10 cellular contexts compared by ENCODE assay signal in the genomic region with DNA sequence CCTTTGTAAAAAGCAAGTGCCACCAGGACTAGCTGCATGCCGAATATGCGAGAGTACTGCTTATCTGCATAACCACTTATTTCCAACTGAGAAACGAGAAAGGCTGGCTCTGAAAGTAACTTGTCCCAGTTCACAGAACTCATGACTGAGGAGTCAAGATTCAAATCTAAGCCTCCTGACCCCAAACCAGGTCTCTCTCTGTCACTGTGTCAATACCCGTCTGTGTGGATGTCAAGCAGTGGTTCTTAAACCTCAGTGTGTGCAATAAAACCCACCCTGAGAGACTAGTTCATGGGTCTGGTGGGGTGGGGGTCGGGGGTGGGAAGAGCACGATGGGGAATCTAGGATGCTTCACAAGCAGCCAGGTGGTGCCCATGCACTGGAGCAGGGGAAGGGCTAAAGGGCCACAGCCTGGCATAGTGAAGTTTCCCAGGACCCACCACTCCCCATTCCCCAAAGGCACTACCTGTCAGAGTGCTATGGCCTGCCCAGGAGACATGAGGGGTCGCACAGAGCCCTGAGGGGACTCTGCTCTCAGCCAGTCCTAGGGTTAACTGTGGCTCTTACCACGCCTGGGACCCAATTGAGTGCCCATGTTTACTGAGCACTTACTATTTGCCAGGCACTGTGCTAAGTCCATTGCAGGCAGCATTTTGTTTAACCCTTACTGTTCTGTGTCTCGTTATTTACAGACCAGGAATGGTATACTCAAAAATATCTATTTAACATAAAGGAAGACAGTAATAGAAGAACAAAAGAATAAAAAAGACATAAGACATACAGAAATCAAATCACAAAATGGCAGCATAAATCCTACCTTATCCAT. TPM values are rescaled to one million over a fixed set of nuclear protein-coding genes. Genes with fewer than 3 reads are reported as not detected.
DNase-seq lines count a peak whose midpoint lies in the region; ATAC-seq and TF ChIP-seq lines count a peak whose summit lies in the region.
"Had no signal": no experiment of that assay in that cellular context is flagged by ENCODE, and none has a peak within 500 bp of the region (broad histone marks: within the 10 kb centered on the region; RNA-seq: fewer than 3 reads in every experiment).

No MANE protein-coding gene starts in this region.

- POLR2A ChIA-PET in activated CD4-positive, alpha-beta T cell treated with anti-CD3 and anti-CD28 coated beads for 36 hours (lab: Charles Lee) = interaction anchor here (0.5 to 0.6 kb wide), 2 partner anchors 12 to 444 kb away, joined by 3 read pairs; no protein-coding TSS in a partner anchor

- H3K4me3 Mint-ChIP-seq in activated CD4-positive, alpha-beta T cell treated with anti-CD3 and anti-CD28 coated beads for 36 hours = no peak overlapping the region
- H3K4me3 Mint-ChIP-seq in stimulated activated memory B cell treated with anti-CD40 and anti-IgM and Interleukin-4, amounts not matched to agents 10 μg/mL and 1 μg/mL and 100 μg/mL, for 72 hours = peak overlapping the region; percentile 15
- H3K4me3 Mint-ChIP-seq: nephron progenitor cell had no signal

- CTCF ChIA-PET in activated CD4-positive, alpha-beta T cell treated with anti-CD3 and anti-CD28 coated beads for 36 hours (lab: Charles Lee) = interaction anchor here (0.9 to 10.6 kb wide), 3 partner anchors 8 to 27 kb away, joined by 3 to 116 read pairs (median 90); a partner anchor contains a TSS

- intact Hi-C loops in activated CD4-positive, alpha-beta T cell treated with anti-CD3 and anti-CD28 coated beads for 36 hours (cut with DNase I, micrococcal nuclease) = loop anchor here in 1 of 2 experiments (10.0 kb wide), 1 partner anchor 337 kb away; the partner anchor contains the start of genes ALDH6A1 and LIN52

- no peaks in the 10 kb centered on the region for H3K36me3 ChIP-seq in SK-N-MC (ENCODE audit: insufficient read depth, low read length)

- H3K9ac ChIP-seq in SK-N-MC (ENCODE audit: insufficient read length) = no peak overlapping the region

- no peaks in the 10 kb centered on the region for H3K9me3 Mint-ChIP-seq in activated CD4-positive, alpha-beta T cell treated with anti-CD3 and anti-CD28 coated beads for 36 hours (ENCODE audit: low read depth)
- no peaks in the 10 kb centered on the region for H3K9me3 Mint-ChIP-seq in stimulated activated memory B cell treated with anti-CD40 and anti-IgM and Interleukin-4, amounts not matched to agents 10 μg/mL and 1 μg/mL and 100 μg/mL, for 72 hours
- H3K9me3 Mint-ChIP-seq: nephron progenitor cell had no signal

- peaks cover 16% of the 10 kb centered on the region for H3K36me3 Mint-ChIP-seq in activated CD4-positive, alpha-beta T cell treated with anti-CD3 and anti-CD28 coated beads for 36 hours (ENCODE audit: low read depth)
- H3K36me3 Mint-ChIP-seq in stimulated activated memory B cell treated with anti-CD40 and anti-IgM and Interleukin-4, amounts not matched to agents 10 μg/mL and 1 μg/mL and 100 μg/mL, for 72 hours = no peaks in the 10 kb centered on the region

- H3K27me3 Mint-ChIP-seq in activated CD4-positive, alpha-beta T cell treated with anti-CD3 and anti-CD28 coated beads for 36 hours = no peaks in the 10 kb centered on the region
- H3K27me3 Mint-ChIP-seq in stimulated activated memory B cell treated with anti-CD40 and anti-IgM and Interleukin-4, amounts not matched to agents 10 μg/mL and 1 μg/mL and 100 μg/mL, for 72 hours = no peaks in the 10 kb centered on the region

- peak overlapping the region; percentile 74 for H3K27ac ChIP-seq in SK-N-MC
- H3K27ac ChIP-seq: 22Rv1 had no signal

- no peak for TF ChIP-seq POLR2A in erythroblast (IDR thresholded peaks at IDR 0.05; ENCODE audit: low read length)

- H3K4me3 ChIP-seq in SK-N-MC = no peak overlapping the region; the same call in 1 of the 2 replicates

- peak overlapping the region; percentile 55 for H3K27ac Mint-ChIP-seq in activated CD4-positive, alpha-beta T cell treated with anti-CD3 and anti-CD28 coated beads for 36 hours
- H3K27ac Mint-ChIP-seq in stimulated activated memory B cell treated with anti-CD40 and anti-IgM and Interleukin-4, amounts not matched to agents 10 μg/mL and 1 μg/mL and 100 μg/mL, for 72 hours = peak overlapping the region; percentile 87

- ATAC-seq in activated CD4-positive, alpha-beta T cell treated with anti-CD3 and anti-CD28 coated beads for 36 hours = no peak
- ATAC-seq in stimulated activated memory B cell treated with anti-CD40 and anti-IgM and Interleukin-4, amounts not matched to agents 10 μg/mL and 1 μg/mL and 100 μg/mL, for 72 hours = no peak
- no peak for ATAC-seq in GM19397 (IDR thresholded peaks at IDR 0.05; ENCODE audit: unreplicated experiment)
- no peak for ATAC-seq in GM18909 (IDR thresholded peaks at IDR 0.05; ENCODE audit: poor library complexity, unreplicated experiment)

- no peaks in the 10 kb centered on the region for H3K9me3 ChIP-seq in SK-N-MC (ENCODE audit: low read depth, low read length)

- H3K4me1 Mint-ChIP-seq in activated CD4-positive, alpha-beta T cell treated with anti-CD3 and anti-CD28 coated beads for 36 hours = peaks cover 99% of the 10 kb centered on the region
- peaks cover 97% of the 10 kb centered on the region for H3K4me1 Mint-ChIP-seq in stimulated activated memory B cell treated with anti-CD40 and anti-IgM and Interleukin-4, amounts not matched to agents 10 μg/mL and 1 μg/mL and 100 μg/mL, for 72 hours

- DNase-seq in activated CD4-positive, alpha-beta T cell treated with anti-CD3 and anti-CD28 coated beads for 36 hours = no peak
- no peak for DNase-seq in activated CD4-positive, alpha-beta T cell treated with anti-CD3 and anti-CD28 coated beads for 4 hours
- no peak for DNase-seq in SK-N-MC (ENCODE audit: low read depth, low spot score)
- peak; percentile 52 to 56 for DNase-seq in erythroblast (lab: John Stamatoyannopoulos, UW)
- no peak for DNase-seq in hepatic stellate cell (ENCODE audit: low spot score)
- DNase-seq: nephron progenitor cell had no signal

RNA-seq across cellular contexts. Expression of gene PNMA1, which starts 33.4 kb away (rescaled TPM):
- total RNA-seq in activated CD4-positive, alpha-beta T cell treated with anti-CD3 and anti-CD28 coated beads for 36 hours = 10 to 100 TPM; 23.2 to 28.8 TPM

Comparison
In these comparisons a context has a peak if more than half of its experiments do, and no peak if none do; other contexts are left out.
1. DNase-seq: peak in erythroblast (2 of 2); none in activated CD4-positive, alpha-beta T cell treated with anti-CD3 and anti-CD28 coated beads for 36 hours (single experiment), activated CD4-positive, alpha-beta T cell treated with anti-CD3 and anti-CD28 coated beads for 4 hours (0 of 2), SK-N-MC (single experiment) and hepatic stellate cell (single experiment).